ENCODE assay signal across 8 cellular contexts in genomic region chr7:29345590-29345989, GRCh38.
DNase-seq lines count a peak whose midpoint lies in the region; ATAC-seq and TF ChIP-seq lines count a peak whose summit lies in the region.

No MANE protein-coding gene starts in this region.

- DNase-seq in COLO668 (lab: John Stamatoyannopoulos, UW; ENCODE audit: unreplicated experiment) (peak; percentile 64), HS-5 (ENCODE audit: low read depth) (peak; percentile 16), SW480 (ENCODE audit: low spot score) (peak; percentile 68), left ventricle myocardium inferior (peak; percentile 31), smooth muscle cell (lab: John Stamatoyannopoulos, UW; ENCODE audit: unreplicated experiment) (no peak)
- DNase-seq in stimulated activated naive CD4-positive, alpha-beta T cell (lab: John Stamatoyannopoulos, UW) = no peak

- no peaks in the 10 kb centered on the region for H3K79me2 ChIP-seq in smooth muscle cell (ENCODE audit: low read depth)

- H3K36me3 ChIP-seq in left ventricle myocardium inferior (no peaks in the 10 kb centered on the region), smooth muscle cell (ENCODE audit: low read depth) (no peaks in the 10 kb centered on the region)

- H3K4me2 ChIP-seq in smooth muscle cell = no peak overlapping the region

- intact Hi-C loops in left ventricle myocardium inferior (cut with micrococcal nuclease) = loop anchor here (5.0 kb wide), 1 partner anchor 158 kb away; no protein-coding TSS in a partner anchor

- 73% methylated on average over 9 of the region's 9 CpGs for WGBS in smooth muscle cell (ENCODE audit: low lambda C conversion rate)

- H3K4me1 ChIP-seq in left ventricle myocardium inferior (peaks cover 4% of the 10 kb centered on the region), smooth muscle cell (ENCODE audit: low read depth) (no peaks in the 10 kb centered on the region)

- ATAC-seq in GM21423 (IDR thresholded peaks at IDR 0.05; ENCODE audit: unreplicated experiment) = no peak
- ATAC-seq in GM18517 (IDR thresholded peaks at IDR 0.05; ENCODE audit: unreplicated experiment) = no peak

- H3K4me3 ChIP-seq in left ventricle myocardium inferior (no peak overlapping the region), smooth muscle cell (no peak overlapping the region)

- no peak overlapping the region for H3K27ac ChIP-seq in left ventricle myocardium inferior (replicated peaks)
- H3K27ac ChIP-seq in smooth muscle cell (ENCODE audit: low read depth) = no peak overlapping the region

- no peaks in the 10 kb centered on the region for H4K20me1 ChIP-seq in smooth muscle cell (ENCODE audit: low read depth)

- TF ChIP-seq CTCF in left ventricle myocardium inferior (IDR thresholded peaks at IDR 0.05; ENCODE audit: borderline replicate concordance) (peak; percentile 60), smooth muscle cell (IDR thresholded peaks at IDR 0.05; ENCODE audit: borderline replicate concordance, insufficient read depth, poor library complexity, severe bottlenecking) (peak; percentile 32)

- H2AFZ ChIP-seq in smooth muscle cell (ENCODE audit: low read depth) = no peak overlapping the region

- H3K27me3 ChIP-seq in left ventricle myocardium inferior (ENCODE audit: low read depth) (no peaks in the 10 kb centered on the region), smooth muscle cell (ENCODE audit: low read depth) (no peaks in the 10 kb centered on the region)

- H3K9ac ChIP-seq in smooth muscle cell (ENCODE audit: low read depth) = no peak overlapping the region

- H3K9me3 ChIP-seq in left ventricle myocardium inferior (replicated peaks) (no peaks in the 10 kb centered on the region), smooth muscle cell (replicated peaks; ENCODE audit: low read depth) (no peaks in the 10 kb centered on the region)

- no peaks in the 10 kb centered on the region for H3F3A ChIP-seq in smooth muscle cell (ENCODE audit: low read depth)

Comparison
In these comparisons a context has a peak if more than half of its experiments do, and no peak if none do; other contexts are left out.
1. DNase-seq: peak in COLO668 (single experiment), HS-5 (single experiment), SW480 (single experiment) and left ventricle myocardium inferior (single experiment); none in smooth muscle cell (single experiment) and stimulated activated naive CD4-positive, alpha-beta T cell (0 of 6).